20 cellular contexts compared by ENCODE assay signal in the genomic region with DNA sequence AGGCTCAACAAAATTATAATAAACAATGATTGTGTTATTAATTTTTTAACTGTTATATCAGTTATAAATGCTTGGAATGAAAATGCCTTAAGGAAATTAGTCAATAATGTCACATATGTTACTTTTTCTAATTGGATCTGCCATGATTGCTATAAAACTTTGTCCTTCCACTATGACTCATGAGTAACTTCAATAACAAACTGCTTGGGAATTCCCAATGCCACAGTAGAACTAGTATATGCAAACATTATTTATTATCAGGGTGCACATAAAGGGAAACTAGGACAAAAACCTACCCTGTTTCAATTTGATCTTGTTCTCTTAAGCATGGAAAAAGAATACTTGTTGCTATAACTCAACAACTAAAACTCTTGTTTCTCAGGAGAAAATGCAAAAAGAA. TPM values are rescaled to one million over a fixed set of nuclear protein-coding genes. Genes with fewer than 3 reads are reported as not detected.
DNase-seq lines count a peak whose midpoint lies in the region; ATAC-seq, FAIRE-seq and TF ChIP-seq lines count a peak whose summit lies in the region.
"Had no signal": no experiment of that assay in that cellular context is flagged by ENCODE, and none has a peak within 500 bp of the region (broad histone marks: within the 10 kb centered on the region; RNA-seq: fewer than 3 reads in every experiment).

No MANE protein-coding gene starts in this region.

- in situ Hi-C loops in astrocyte of the spinal cord (cut with HindIII; ENCODE audit: low sequenced_read_pairs): no loop called here

- ATAC-seq in GM18519 (IDR thresholded peaks at IDR 0.05; ENCODE audit: low FRiP score, unreplicated experiment): no peak
- ATAC-seq: GM23338, Panc1 had no signal

- FAIRE-seq in H54 (lab: Jason Lieb, UNC): peak; percentile 45
- FAIRE-seq: G401.6 had no signal

- TF ChIP-seq POLR2A in H54 (IDR thresholded peaks at IDR 0.05; ENCODE audit: low read depth, low read length): no peak

- no peak for TF ChIP-seq CTCF in astrocyte of the spinal cord (IDR thresholded peaks at IDR 0.05; ENCODE audit: low read depth, low read length)
- no peak for TF ChIP-seq CTCF in fibroblast of pulmonary artery (IDR thresholded peaks at IDR 0.05; ENCODE audit: low read length, missing control alignments)

- H3K4me3 ChIP-seq in astrocyte of the spinal cord (ENCODE audit: low read depth, low read length) (no peak overlapping the region), fibroblast of pulmonary artery (replicated peaks; ENCODE audit: low read depth, low read length) (no peak overlapping the region)
- H3K4me3 ChIP-seq: GM23338 had no signal

- DNase-seq in A172 (ENCODE audit: low spot score) (peak; percentile 27), H54 (ENCODE audit: insufficient read length, low spot score) (no peak), astrocyte of the spinal cord (ENCODE audit: low read depth, low spot score) (peak; percentile 29), fibroblast of pulmonary artery (ENCODE audit: low read depth) (peak; percentile 29), T-helper 2 cell (no peak), AG08395 (ENCODE audit: low spot score) (no peak), NCI-H69 (lab: John Stamatoyannopoulos, UW) (no peak)
- DNase-seq: 8988T, COR-L47, DMS53, Kasumi-1, NCI-H1436, NCI-H2081, NCI-H226, NCI-H526 treated with DMSO at 0.1 percent for 48 hours, Right ventricle myocardium superior had no signal

RNA-seq across cellular contexts. Expression of a gene that starts 59.1 kb away (rescaled TPM):
- total RNA-seq in A172 (2014; rRNA removed; shearing (Covaris generic)): not detected in 2 replicates
- total RNA-seq: GM23338, Right ventricle myocardium superior had no signal

Comparison
In these comparisons a context has a peak if more than half of its experiments do, and no peak if none do; other contexts are left out.
1. DNase-seq: peak in A172 (single experiment), astrocyte of the spinal cord (single experiment) and fibroblast of pulmonary artery (single experiment); none in H54 (single experiment), T-helper 2 cell (0 of 5), AG08395 (single experiment) and NCI-H69 (single experiment).